In the genomic region with DNA sequence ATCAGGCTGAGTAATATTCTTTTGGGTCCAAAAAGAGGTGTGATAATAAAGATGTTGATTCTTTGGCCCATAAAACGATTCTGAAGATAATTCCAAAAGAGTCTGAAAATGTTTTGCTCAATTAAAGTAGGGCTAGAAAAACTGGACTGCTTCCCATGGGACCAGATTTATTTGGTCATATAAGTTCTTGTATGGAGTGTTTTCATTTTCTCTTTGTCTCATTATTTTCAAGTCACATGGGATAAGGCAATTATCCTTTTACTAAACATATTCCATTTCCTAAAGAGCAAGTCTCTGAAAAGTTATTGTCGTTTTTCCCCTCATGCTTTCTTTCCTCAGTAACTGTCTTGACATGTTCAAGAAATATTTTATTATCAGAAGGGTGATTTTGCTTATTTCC, we compare ENCODE assay signal across 2 cellular contexts.
TF ChIP-seq lines count a peak whose summit lies in the region.

No MANE protein-coding gene starts in this region.

TF ChIP-seq in A549, 52 proteins besides CTCF, POLR2A, EP300 and RAD21 (continued from another document):
- TF ChIP-seq, protein P1, sequence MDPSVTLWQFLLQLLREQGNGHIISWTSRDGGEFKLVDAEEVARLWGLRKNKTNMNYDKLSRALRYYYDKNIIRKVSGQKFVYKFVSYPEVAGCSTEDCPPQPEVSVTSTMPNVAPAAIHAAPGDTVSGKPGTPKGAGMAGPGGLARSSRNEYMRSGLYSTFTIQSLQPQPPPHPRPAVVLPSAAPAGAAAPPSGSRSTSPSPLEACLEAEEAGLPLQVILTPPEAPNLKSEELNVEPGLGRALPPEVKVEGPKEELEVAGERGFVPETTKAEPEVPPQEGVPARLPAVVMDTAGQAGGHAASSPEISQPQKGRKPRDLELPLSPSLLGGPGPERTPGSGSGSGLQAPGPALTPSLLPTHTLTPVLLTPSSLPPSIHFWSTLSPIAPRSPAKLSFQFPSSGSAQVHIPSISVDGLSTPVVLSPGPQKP (IDR thresholded peaks at IDR 0.05; ENCODE audit: low read depth, low read length): no peak
- no peak for TF ChIP-seq CBX2 (IDR thresholded peaks at IDR 0.05; ENCODE audit: borderline replicate concordance, low read depth)

TF ChIP-seq in HEK293, 187 proteins besides CTCF, POLR2A, EP300 and RAD21 (continued from another document):
- TF ChIP-seq, protein P2, sequence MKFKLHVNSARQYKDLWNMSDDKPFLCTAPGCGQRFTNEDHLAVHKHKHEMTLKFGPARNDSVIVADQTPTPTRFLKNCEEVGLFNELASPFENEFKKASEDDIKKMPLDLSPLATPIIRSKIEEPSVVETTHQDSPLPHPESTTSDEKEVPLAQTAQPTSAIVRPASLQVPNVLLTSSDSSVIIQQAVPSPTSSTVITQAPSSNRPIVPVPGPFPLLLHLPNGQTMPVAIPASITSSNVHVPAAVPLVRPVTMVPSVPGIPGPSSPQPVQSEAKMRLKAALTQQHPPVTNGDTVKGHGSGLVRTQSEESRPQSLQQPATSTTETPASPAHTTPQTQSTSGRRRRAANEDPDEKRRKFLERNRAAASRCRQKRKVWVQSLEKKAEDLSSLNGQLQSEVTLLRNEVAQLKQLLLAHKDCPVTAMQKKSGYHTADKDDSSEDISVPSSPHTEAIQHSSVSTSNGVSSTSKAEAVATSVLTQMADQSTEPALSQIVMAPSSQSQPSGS (tag by site-specific recombination; IDR thresholded peaks at IDR 0.05; ENCODE audit: low read depth): no peak
- TF ChIP-seq ZNF324 (tag by site-specific recombination; IDR thresholded peaks at IDR 0.05) (no peak), HOXD13 (CRISPR knock-in tag; IDR thresholded peaks at IDR 0.05; ENCODE audit: borderline replicate concordance) (no peak), ZNF404 (tag by site-specific recombination; IDR thresholded peaks at IDR 0.05) (no peak), ZNF768 (tag by site-specific recombination; IDR thresholded peaks at IDR 0.05) (no peak), ZNF23 (tag by site-specific recombination; IDR thresholded peaks at IDR 0.05; ENCODE audit: borderline replicate concordance) (no peak), ZNF621 (tag by site-specific recombination; IDR thresholded peaks at IDR 0.05) (no peak), ZFP41 (tag by site-specific recombination; IDR thresholded peaks at IDR 0.05; ENCODE audit: borderline replicate concordance) (no peak), ZNF785 (tag by site-specific recombination; IDR thresholded peaks at IDR 0.05) (no peak), IKZF3 (tag by site-specific recombination; IDR thresholded peaks at IDR 0.05) (no peak), ZNF48 (tag by site-specific recombination; IDR thresholded peaks at IDR 0.05) (no peak)
- TF ChIP-seq, protein P3, sequence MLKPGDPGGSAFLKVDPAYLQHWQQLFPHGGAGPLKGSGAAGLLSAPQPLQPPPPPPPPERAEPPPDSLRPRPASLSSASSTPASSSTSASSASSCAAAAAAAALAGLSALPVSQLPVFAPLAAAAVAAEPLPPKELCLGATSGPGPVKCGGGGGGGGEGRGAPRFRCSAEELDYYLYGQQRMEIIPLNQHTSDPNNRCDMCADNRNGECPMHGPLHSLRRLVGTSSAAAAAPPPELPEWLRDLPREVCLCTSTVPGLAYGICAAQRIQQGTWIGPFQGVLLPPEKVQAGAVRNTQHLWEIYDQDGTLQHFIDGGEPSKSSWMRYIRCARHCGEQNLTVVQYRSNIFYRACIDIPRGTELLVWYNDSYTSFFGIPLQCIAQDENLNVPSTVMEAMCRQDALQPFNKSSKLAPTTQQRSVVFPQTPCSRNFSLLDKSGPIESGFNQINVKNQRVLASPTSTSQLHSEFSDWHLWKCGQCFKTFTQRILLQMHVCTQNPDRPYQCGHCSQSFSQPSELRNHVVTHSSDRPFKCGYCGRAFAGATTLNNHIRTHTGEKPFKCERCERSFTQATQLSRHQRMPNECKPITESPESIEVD (tag by site-specific recombination; IDR thresholded peaks at IDR 0.05): peak; percentile 66
